Comparison of ENCODE assay signal across 16 cellular contexts in the genomic region with DNA sequence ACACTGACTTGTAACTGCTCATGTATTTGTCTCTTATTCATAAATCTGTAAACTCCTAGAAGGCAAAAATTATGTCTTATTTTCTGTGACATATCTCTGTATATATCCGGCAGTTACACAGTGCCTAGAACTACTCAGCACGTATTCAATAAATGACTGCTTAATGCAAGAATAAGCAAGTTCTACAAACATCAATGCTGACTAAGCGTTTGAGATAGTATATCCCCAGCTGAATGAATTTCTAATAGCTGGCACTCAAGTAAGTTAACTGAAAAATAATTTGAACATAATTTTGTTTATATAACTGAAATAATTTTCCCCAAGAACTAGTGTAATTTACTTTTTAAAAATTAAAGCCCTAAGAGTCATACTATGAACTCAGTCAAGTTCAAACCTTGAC.
A peak's percentile ranks its signal among the peaks of the same experiment; 100 is the strongest.
DNase-seq lines count a peak whose midpoint lies in the region; ATAC-seq, FAIRE-seq and TF ChIP-seq lines count a peak whose summit lies in the region.
"Had no signal": no experiment of that assay in that cellular context is flagged by ENCODE, and none has a peak within 500 bp of the region (broad histone marks: within the 10 kb centered on the region; RNA-seq: fewer than 3 reads in every experiment).

No MANE protein-coding gene starts in this region.

- no peaks in the 10 kb centered on the region for H3K9me2 ChIP-seq in GM23338 (ENCODE audit: insufficient read depth)

- intact Hi-C loops in natural killer cell (cut with micrococcal nuclease) = no loop called here

- no CpG with 5 or more reads among the region's 3 CpGs for WGBS in H9 (ENCODE audit: extremely low coverage, insufficient read length, low lambda C conversion rate)
- 97% methylated on average over 3 of the region's 3 CpGs; no CpG with 5 or more reads in 1 of the 2 experiments for WGBS in H1 (ENCODE audit: extremely low coverage in 1 of 2, insufficient coverage in 1 of 2, insufficient read length in 1 of 2, insufficient replicate concordance in 2 of 2, low coverage in 1 of 2, low lambda C conversion rate in 2 of 2, missing lambda C conversion rate in 1 of 2), 2 experiments

- H3K4me3 Mint-ChIP-seq in GM23338 (no peak overlapping the region), H9 (no peak overlapping the region), natural killer cell (no peak overlapping the region)
- H3K4me3 Mint-ChIP-seq: CD4-positive, alpha-beta memory T cell; HFFc6 had no signal

- H3F3A ChIP-seq in GM23338 (replicated peaks; ENCODE audit: low read depth) = no peaks in the 10 kb centered on the region

- H2BK5ac ChIP-seq in H9 (ENCODE audit: insufficient read length, low read length) (no peak overlapping the region), H1 (ENCODE audit: low read depth, low read length) (no peak overlapping the region)

- no peak for DNase-seq in GM23338 (ENCODE audit: low spot score)
- no peak for DNase-seq in H9
- DNase-seq in H1 (ENCODE audit: low read depth in 1 of 2, low spot score in 2 of 2) = no peak
- DNase-seq in natural killer cell = no peak
- DNase-seq in NCI-H446 treated with DMSO at 0.1 percent for 48 hours (lab: John Stamatoyannopoulos, UW) = no peak
- DNase-seq in DMS153 (lab: John Stamatoyannopoulos, UW) = no peak
- DNase-seq in cortex of kidney (lab: John Stamatoyannopoulos, UW) = no peak
- DNase-seq: C1 segment of cervical spinal cord; Calu3; CD4-positive, alpha-beta memory T cell; COR-L47; DND-41; HFFc6 had no signal

- H2BK15ac ChIP-seq in H9 (ENCODE audit: low read depth, low read length) (no peak overlapping the region), H1 (ENCODE audit: low read length) (no peak overlapping the region)

- H4K5ac ChIP-seq in H9 (ENCODE audit: insufficient read length, low read depth, low read length) = no peak overlapping the region
- no peak overlapping the region for H4K5ac ChIP-seq in H1 (ENCODE audit: insufficient read length, low read depth, low read length)

- H2BK12ac ChIP-seq in H9 (ENCODE audit: insufficient read length, low read depth, low read length) (no peak overlapping the region), H1 (ENCODE audit: low read depth, low read length) (no peak overlapping the region)

- POLR2A ChIA-PET in H1 (lab: Charles Lee; ENCODE audit: partially characterized antibody) = interaction anchor here (1.0 kb wide), 1 partner anchor 11 kb away, joined by 3 read pairs; no protein-coding TSS in a partner anchor

- H3K36me3 Mint-ChIP-seq in GM23338 (ENCODE audit: low read depth) = no peaks in the 10 kb centered on the region
- H3K36me3 Mint-ChIP-seq in H9 (ENCODE audit: insufficient read depth in 1 of 3, low read depth in 3 of 3) = no peaks in the 10 kb centered on the region
- H3K36me3 Mint-ChIP-seq in natural killer cell = no peaks in the 10 kb centered on the region

- H3K14ac ChIP-seq in H9 (ENCODE audit: insufficient read depth, low read length) (no peak overlapping the region), H1 (ENCODE audit: insufficient read length) (no peak overlapping the region)

- H3K9me3 Mint-ChIP-seq in GM23338 = no peaks in the 10 kb centered on the region
- H3K9me3 Mint-ChIP-seq in H9 = no peaks in the 10 kb centered on the region
- no peaks in the 10 kb centered on the region for H3K9me3 Mint-ChIP-seq in natural killer cell
- H3K9me3 Mint-ChIP-seq: CD4-positive, alpha-beta memory T cell had no signal

- H3K56ac ChIP-seq in H9 (ENCODE audit: insufficient read length, low read depth, low read length) = no peak overlapping the region
- H3K56ac ChIP-seq in H1 (replicated peaks; ENCODE audit: insufficient read length, low read depth, low read length) = no peak overlapping the region

- H3K9ac ChIP-seq in H9 (ENCODE audit: extremely low read depth, insufficient read length, low read length) (no peak overlapping the region), H1 (replicated peaks in 1 of 4; ENCODE audit: extremely low read depth in 1 of 4, low read depth in 3 of 4, low read length in 3 of 4) (no peak overlapping the region)

- FAIRE-seq in H1 (lab: Jason Lieb, UNC) = no peak
- FAIRE-seq: G401.6, GM12892 had no signal

- no peak for TF ChIP-seq RAD21 in H1 (IDR thresholded peaks at IDR 0.05 in 1 of 2, conservative IDR thresholded peaks at IDR 0.05 in 1 of 2; ENCODE audit: low read depth in 2 of 2, low read length in 2 of 2)

- H2BK20ac ChIP-seq in H9 (ENCODE audit: low read depth, low read length, poor library complexity, severe bottlenecking) (no peak overlapping the region), H1 (ENCODE audit: low read length) (no peak overlapping the region)

- H3K36me3 ChIP-seq in GM23338 (ENCODE audit: insufficient read depth) = no peaks in the 10 kb centered on the region
- H3K36me3 ChIP-seq in H1 (ENCODE audit: control insufficient read depth in 2 of 4, insufficient read depth in 4 of 4, low read length in 3 of 4) = no peaks in the 10 kb centered on the region
- H3K36me3 ChIP-seq: HAP-1 had no signal

- H4K8ac ChIP-seq in H9 (replicated peaks; ENCODE audit: insufficient read length, low read depth, low read length) (no peak overlapping the region), H1 (ENCODE audit: extremely low read depth, insufficient read depth, low read length) (no peak overlapping the region)

- H3K23me2 ChIP-seq in H9 (ENCODE audit: insufficient read length, low read depth, low read length, poor library complexity, severe bottlenecking) (no peaks in the 10 kb centered on the region), H1 (ENCODE audit: low read depth, low read length) (no peaks in the 10 kb centered on the region)

- TF ChIP-seq CTCF in GM23338 (conservative IDR thresholded peaks at IDR 0.05; ENCODE audit: low read depth in 2 of 2) (no peak), H9 (conservative IDR thresholded peaks at IDR 0.05) (no peak), H1 (IDR thresholded peaks at IDR 0.05; ENCODE audit: control extremely low read depth in 1 of 3, insufficient read depth in 1 of 3, low read depth in 1 of 3, low read length in 3 of 3) (no peak), natural killer cell (IDR thresholded peaks at IDR 0.05) (no peak)

- H3K27ac Mint-ChIP-seq in GM23338 (0 out of 2 replicates have a peak overlapping the region, but pooled peaks have one; percentile 43), H9 (peak overlapping the region in 2 of 3 experiments; percentile 40 to 63; a peak in 1 of 7 replicates), natural killer cell (peak overlapping the region; percentile 3 to 36)
- H3K27ac Mint-ChIP-seq: HFFc6 had no signal

- H3K4ac ChIP-seq in H9 (ENCODE audit: low read depth, low read length) (no peak overlapping the region), H1 (replicated peaks; ENCODE audit: insufficient read length, low read depth, low read length) (no peak overlapping the region)

- no peaks in the 10 kb centered on the region for H4K20me1 ChIP-seq in GM23338 (replicated peaks; ENCODE audit: insufficient read depth)
- H4K20me1 ChIP-seq in H9 (ENCODE audit: control insufficient read depth, insufficient read depth, insufficient read length) = no peaks in the 10 kb centered on the region
- H4K20me1 ChIP-seq in H1 (replicated peaks in 1 of 2; ENCODE audit: control insufficient read depth in 1 of 2, insufficient read depth in 2 of 2, low read length in 2 of 2) = no peaks in the 10 kb centered on the region

- no peaks in the 10 kb centered on the region for H3K79me1 ChIP-seq in H9 (ENCODE audit: insufficient read depth, low read depth, low read length, poor library complexity, severe bottlenecking)
- no peaks in the 10 kb centered on the region for H3K79me1 ChIP-seq in H1 (ENCODE audit: low read depth, low read length)

- no peaks in the 10 kb centered on the region for H3K79me2 ChIP-seq in GM23338 (replicated peaks; ENCODE audit: insufficient read depth)
- no peaks in the 10 kb centered on the region for H3K79me2 ChIP-seq in H9 (ENCODE audit: insufficient read depth, low read length)
- H3K79me2 ChIP-seq in H1 (ENCODE audit: control insufficient read depth in 1 of 2, insufficient read depth in 2 of 2, low read length in 2 of 2) = no peaks in the 10 kb centered on the region

- H2AK5ac ChIP-seq in H9 (ENCODE audit: insufficient read length, low read length) (no peak overlapping the region), H1 (ENCODE audit: low read depth, low read length) (no peak overlapping the region)

- H3K4me2 ChIP-seq in GM23338 (no peak overlapping the region), H9 (ENCODE audit: insufficient read depth, insufficient read length, low read length) (no peak overlapping the region), H1 (ENCODE audit: insufficient read depth in 1 of 2, low read depth in 2 of 2, low read length in 2 of 2) (no peak overlapping the region)

- H3T11ph ChIP-seq in H9 (ENCODE audit: low read length) = no peak overlapping the region

- no peaks in the 10 kb centered on the region for H3K27me3 ChIP-seq in GM23338 (ENCODE audit: insufficient read depth)
- no peaks in the 10 kb centered on the region for H3K27me3 ChIP-seq in H9 (ENCODE audit: insufficient read depth, low read length)
- no peaks in the 10 kb centered on the region for H3K27me3 ChIP-seq in H1 (replicated peaks in 1 of 4; ENCODE audit: control insufficient read depth in 3 of 4, extremely low read depth in 1 of 4, insufficient read depth in 3 of 4, low read length in 3 of 4)

- H2AFZ ChIP-seq in GM23338 (no peak overlapping the region), H9 (ENCODE audit: low read length) (no peak overlapping the region), H1 (ENCODE audit: low read length) (no peak overlapping the region)

- no peak for TF ChIP-seq POLR2A in H1 (IDR thresholded peaks at IDR 0.05; ENCODE audit: control extremely low read depth in 1 of 2, low read depth in 2 of 2, low read length in 2 of 2)

- H4K91ac ChIP-seq in H9 (ENCODE audit: insufficient read length, low read depth, low read length) (no peak overlapping the region), H1 (replicated peaks; ENCODE audit: insufficient read length, low read length) (no peak overlapping the region)

- H3K4me3 ChIP-seq in GM23338 = no peak overlapping the region
- no peak overlapping the region for H3K4me3 ChIP-seq in H1 (ENCODE audit: extremely low read depth in 1 of 4, insufficient read depth in 2 of 4, low read depth in 3 of 4, low read length in 4 of 4)
- H3K4me3 ChIP-seq: HAP-1 had no signal

- H2BK120ac ChIP-seq in H9 (ENCODE audit: low read depth, low read length, poor library complexity, severe bottlenecking) = no peak overlapping the region
- H2BK120ac ChIP-seq in H1 (replicated peaks; ENCODE audit: low read depth, low read length) = no peak overlapping the region

- ATAC-seq in GM23338 (no peak), natural killer cell (no peak)

- no peak for TF ChIP-seq EP300 in H1 (IDR thresholded peaks at IDR 0.05; ENCODE audit: borderline replicate concordance in 1 of 2, low read depth in 2 of 2, low read length in 2 of 2)

- no peak overlapping the region for H3K18ac ChIP-seq in H9 (ENCODE audit: insufficient read length, low read depth, low read length)
- no peak overlapping the region for H3K18ac ChIP-seq in H1 (ENCODE audit: extremely low read depth, low read length)

- no peaks in the 10 kb centered on the region for H3K27me3 Mint-ChIP-seq in GM23338 (ENCODE audit: insufficient read depth, low read depth, poor library complexity)
- H3K27me3 Mint-ChIP-seq in H9 (ENCODE audit: low read depth) = no peaks in the 10 kb centered on the region
- no peaks in the 10 kb centered on the region for H3K27me3 Mint-ChIP-seq in natural killer cell (ENCODE audit: low read depth in 2 of 2)
- H3K27me3 Mint-ChIP-seq: CD4-positive, alpha-beta memory T cell had no signal

- H3K4me1 Mint-ChIP-seq in GM23338 (peaks cover 22% of the 10 kb centered on the region), H9 (peaks cover 22 to 23% of the 10 kb centered on the region in 2 experiments), natural killer cell (peaks cover 13 to 14% of the 10 kb centered on the region in 2 donors)

- CTCF ChIA-PET in H1 (lab: Charles Lee; ENCODE audit: partially characterized antibody) = interaction anchor here (1.3 kb wide), 1 partner anchor 9 kb away, joined by 4 read pairs; no protein-coding TSS in a partner anchor

- H3K23ac ChIP-seq in H9 (ENCODE audit: insufficient read length, low read depth, low read length) (no peak overlapping the region), H1 (ENCODE audit: insufficient read length) (no peak overlapping the region)

- H3K27ac ChIP-seq in GM23338 (ENCODE audit: low read depth) (no peak overlapping the region), H9 (ENCODE audit: insufficient read length, low read depth, low read length) (no peak overlapping the region), H1 (ENCODE audit: low read depth, low read length) (no peak overlapping the region)

- H3K9me3 ChIP-seq in H9 (ENCODE audit: control insufficient read depth, low read depth, low read length) (no peaks in the 10 kb centered on the region), H1 (ENCODE audit: insufficient read depth in 2 of 2, low read depth in 1 of 2, low read length in 1 of 2) (no peaks in the 10 kb centered on the region)
- H3K9me3 ChIP-seq: HAP-1 had no signal

- H3K4me1 ChIP-seq in GM23338 (ENCODE audit: insufficient read depth) (peaks cover 14% of the 10 kb centered on the region; the same call in 1 of the 2 replicates), H9 (ENCODE audit: insufficient read depth, low read length) (no peaks in the 10 kb centered on the region; the same call in 1 of the 2 replicates), H1 (replicated peaks in 1 of 4; ENCODE audit: control insufficient read depth in 3 of 4, insufficient read depth in 4 of 4, low read length in 3 of 4) (no peaks in the 10 kb centered on the region)
